ENCODE assay signal across 1 cellular context in the genomic region with DNA sequence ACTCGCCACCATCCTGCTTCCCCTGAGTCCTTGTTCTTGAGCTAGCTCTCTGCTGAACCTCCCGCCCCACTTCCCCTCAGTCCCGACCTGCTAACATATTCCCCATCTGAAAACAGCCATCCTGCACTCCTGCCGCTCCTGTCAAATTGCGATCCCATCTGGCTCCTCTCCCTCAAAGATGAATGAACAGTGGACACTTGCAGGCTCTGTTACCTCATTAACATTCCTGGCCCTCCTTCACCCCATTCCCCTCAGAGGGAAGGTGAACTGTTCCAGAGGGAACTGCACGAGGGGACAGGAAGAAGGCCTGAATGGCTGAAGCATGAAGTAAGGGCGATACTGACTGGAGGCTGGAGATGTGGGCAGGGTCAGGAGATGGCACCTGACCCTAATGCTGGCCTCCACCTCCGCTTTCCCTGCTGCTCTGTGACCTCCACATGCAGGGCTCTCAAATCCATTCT.
TF ChIP-seq lines count a peak whose summit lies in the region.

No MANE protein-coding gene starts in this region.

TF ChIP-seq in endothelial cell of umbilical vein, 7 proteins besides CTCF, POLR2A, EP300 and RAD21:
- TF ChIP-seq EZH2 (IDR thresholded peaks at IDR 0.05; ENCODE audit: borderline replicate concordance, low read depth, low read length, severe bottlenecking) (no peak), JUN (IDR thresholded peaks at IDR 0.05; ENCODE audit: borderline replicate concordance, insufficient read depth, insufficient read length, low read depth) (no peak), POLR2AphosphoS5 (IDR thresholded peaks at IDR 0.05; ENCODE audit: insufficient read depth, low read depth, low read length) (no peak), FOS (IDR thresholded peaks at IDR 0.05; ENCODE audit: borderline replicate concordance, insufficient read depth, low read length) (no peak), GATA2 (IDR thresholded peaks at IDR 0.05; ENCODE audit: insufficient read depth, insufficient read length, low read depth, low read length) (no peak), MYC (IDR thresholded peaks at IDR 0.05; ENCODE audit: low read depth, low read length) (no peak)
- TF ChIP-seq, protein P1, sequence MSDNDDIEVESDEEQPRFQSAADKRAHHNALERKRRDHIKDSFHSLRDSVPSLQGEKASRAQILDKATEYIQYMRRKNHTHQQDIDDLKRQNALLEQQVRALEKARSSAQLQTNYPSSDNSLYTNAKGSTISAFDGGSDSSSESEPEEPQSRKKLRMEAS (IDR thresholded peaks at IDR 0.05; ENCODE audit: insufficient read depth, insufficient read length): no peak
